8 cellular contexts compared by ENCODE assay signal in the genomic region with DNA sequence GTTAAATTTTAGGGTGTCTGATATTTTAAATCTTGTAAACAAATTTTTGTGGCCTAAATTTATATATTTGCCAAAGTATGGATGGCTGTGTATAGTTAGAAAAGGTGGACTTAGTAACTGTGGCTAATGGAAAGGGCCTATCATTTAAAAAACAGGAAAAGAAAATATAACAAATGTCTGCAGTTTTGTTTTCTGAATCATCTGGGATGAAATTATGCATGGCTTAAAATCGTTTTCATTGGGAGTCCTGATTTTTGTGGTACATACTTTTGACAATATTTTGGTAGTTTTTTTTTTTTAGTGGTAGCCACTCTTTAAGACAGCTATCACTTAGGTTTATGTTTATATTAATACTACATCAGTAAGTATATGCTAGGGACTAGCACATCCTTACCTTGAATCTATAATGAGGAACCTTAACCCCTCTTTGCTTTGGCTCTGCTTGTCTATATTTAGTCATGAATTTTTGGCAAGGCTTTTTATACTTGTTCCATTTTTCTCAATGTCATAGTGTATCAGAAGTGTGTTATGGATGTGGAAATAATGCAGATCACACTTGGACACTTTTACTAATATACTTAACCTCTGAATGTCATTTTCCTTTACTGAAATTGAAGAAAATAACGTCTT. TPM values are rescaled to one million over a fixed set of nuclear protein-coding genes. Genes with fewer than 3 reads are reported as not detected.
DNase-seq lines count a peak whose midpoint lies in the region; ATAC-seq and TF ChIP-seq lines count a peak whose summit lies in the region.

No MANE protein-coding gene starts in this region.

- H3K4me1 ChIP-seq in Karpas-422 (ENCODE audit: low read length) (peaks cover 74% of the 10 kb centered on the region), colonic mucosa (no peaks in the 10 kb centered on the region)

- ATAC-seq in left colon = no peak
- no peak for ATAC-seq in HG03571 (IDR thresholded peaks at IDR 0.05; ENCODE audit: unreplicated experiment)

- H3K9me3 Mint-ChIP-seq in CD14-positive monocyte = no peaks in the 10 kb centered on the region

- H3K36me3 Mint-ChIP-seq in CD14-positive monocyte = peaks cover 11 to 21% of the 10 kb centered on the region in 2 donors

- H3K27me3 ChIP-seq in Karpas-422 (ENCODE audit: low read length) (no peaks in the 10 kb centered on the region), colonic mucosa (no peaks in the 10 kb centered on the region), neural cell (ENCODE audit: insufficient read depth, low read depth, low read length) (no peaks in the 10 kb centered on the region)

- H3K4me3 ChIP-seq in Karpas-422 (ENCODE audit: low read length) (peak overlapping the region; percentile 72), colonic mucosa (peak overlapping the region; percentile 19), neural cell (ENCODE audit: low read length) (peak overlapping the region; percentile 89)

- H3K4me3 Mint-ChIP-seq in CD14-positive monocyte = peak overlapping the region; percentile 76 to 90

- H3K27ac ChIP-seq in Karpas-422 (ENCODE audit: low read length) (peak overlapping the region; percentile 86), colonic mucosa (no peak overlapping the region), neural cell (ENCODE audit: low read length) (no peak overlapping the region)

- H3K9ac ChIP-seq in Karpas-422 (ENCODE audit: low read length) (peak overlapping the region; percentile 94), colonic mucosa (ENCODE audit: low read depth in 2 of 2, low read length in 2 of 2) (no peak overlapping the region), neural cell (ENCODE audit: low read length) (peak overlapping the region; percentile 20)

- peaks cover 86% of the 10 kb centered on the region for H3K79me2 ChIP-seq in Karpas-422 (ENCODE audit: low read length)
- H3K79me2 ChIP-seq in neural cell (replicated peaks; ENCODE audit: insufficient read depth, low read length) = peaks cover 82% of the 10 kb centered on the region

- peak overlapping the region; percentile 98 for H3K4me2 ChIP-seq in Karpas-422 (ENCODE audit: low read depth, low read length, poor library complexity, severe bottlenecking)
- peak overlapping the region; percentile 68 for H3K4me2 ChIP-seq in neural cell (ENCODE audit: low read length)

- H3K9me2 ChIP-seq in Karpas-422 (replicated peaks; ENCODE audit: insufficient read depth, low read length) (no peaks in the 10 kb centered on the region), neural cell (ENCODE audit: insufficient read depth, low read length) (no peaks in the 10 kb centered on the region)

- peaks cover 46% of the 10 kb centered on the region for H3K4me1 Mint-ChIP-seq in CD14-positive monocyte

- H3K27ac Mint-ChIP-seq in CD14-positive monocyte = peak overlapping the region; percentile 36 to 94 (median 85)

- TF ChIP-seq CTCF in CD14-positive monocyte (IDR thresholded peaks at IDR 0.05) = no peak
- no peak for TF ChIP-seq CTCF in colonic mucosa (IDR thresholded peaks at IDR 0.05)
- no peak for TF ChIP-seq CTCF in neural cell (IDR thresholded peaks at IDR 0.05; ENCODE audit: poor library complexity, severe bottlenecking)

- H3K36me3 ChIP-seq in Karpas-422 (ENCODE audit: insufficient read depth, low read length) (peaks cover 5% of the 10 kb centered on the region; the same call in 1 of the 2 replicates), colonic mucosa (no peaks in the 10 kb centered on the region), neural cell (ENCODE audit: insufficient read depth, low read length) (peaks cover 3% of the 10 kb centered on the region)

- intact Hi-C loops in CD14-positive monocyte (cut with micrococcal nuclease) (loop anchor here in 1 of 2 donors (5.0 kb wide), 1 partner anchor 239 kb away; no protein-coding TSS in a partner anchor), colonic mucosa (cut with DNase I) (no loop called here), left colon (cut with DNase I, micrococcal nuclease) (loop anchor here in 1 of 2 donors (10.0 kb wide), 1 partner anchor 242 kb away; no protein-coding TSS in a partner anchor)

- DNase-seq in CD14-positive monocyte (ENCODE audit: low spot score) (no peak), Karpas-422 (no peak), colonic mucosa (no peak), left colon (no peak), NCI-H2196 treated with DMSO at 0.1 percent for 48 hours (lab: John Stamatoyannopoulos, UW; ENCODE audit: unreplicated experiment) (no peak)
- no peak for DNase-seq in stimulated activated CD8-positive, alpha-beta memory T cell treated with anti-CD3 and anti-CD28 coated beads, Interleukin-4, amount 100 ng/mL, for 48 hours

- TF ChIP-seq EP300 in neural cell (conservative IDR thresholded peaks at IDR 0.05; ENCODE audit: poor library complexity, severe bottlenecking) = no peak

- no peak for TF ChIP-seq RAD21 in neural cell (conservative IDR thresholded peaks at IDR 0.05)

- H3K9me3 ChIP-seq in Karpas-422 (ENCODE audit: low read length) = no peaks in the 10 kb centered on the region
- no peaks in the 10 kb centered on the region for H3K9me3 ChIP-seq in colonic mucosa
- no peaks in the 10 kb centered on the region for H3K9me3 ChIP-seq in neural cell (ENCODE audit: low read length)

- peaks cover 3% of the 10 kb centered on the region for H3F3A ChIP-seq in neural cell (ENCODE audit: insufficient read depth, low read length, poor library complexity, severe bottlenecking)

- H4K20me1 ChIP-seq in Karpas-422 (ENCODE audit: insufficient read depth, low read depth, low read length) = peaks cover 28% of the 10 kb centered on the region
- H4K20me1 ChIP-seq in neural cell (ENCODE audit: insufficient read depth) = peaks cover 17% of the 10 kb centered on the region

- no peak overlapping the region for H2AFZ ChIP-seq in Karpas-422 (ENCODE audit: low read length)
- H2AFZ ChIP-seq in neural cell (ENCODE audit: low read depth, low read length) = no peak overlapping the region

- H3K27me3 Mint-ChIP-seq in CD14-positive monocyte (ENCODE audit: low read depth in 3 of 3) = no peaks in the 10 kb centered on the region

TF ChIP-seq in neural cell, 6 proteins besides CTCF, POLR2A, EP300 and RAD21:
- TF ChIP-seq REST (IDR thresholded peaks at IDR 0.05; ENCODE audit: borderline replicate concordance) (no peak), POLR2AphosphoS5 (IDR thresholded peaks at IDR 0.05) (no peak), TAF1 (IDR thresholded peaks at IDR 0.05; ENCODE audit: low read depth) (no peak), SMC3 (conservative IDR thresholded peaks at IDR 0.05; ENCODE audit: poor library complexity) (no peak), EZH2 (IDR thresholded peaks at IDR 0.05; ENCODE audit: borderline replicate concordance, insufficient read depth, low read length, poor library complexity, severe bottlenecking) (no peak), MXI1 (conservative IDR thresholded peaks at IDR 0.05; ENCODE audit: poor library complexity, severe bottlenecking) (no peak)
TF ChIP-seq in neural cell: peak in this region for 0.

RNA-seq across cellular contexts. Expression of gene ARID1B, which starts 5.6 kb away (rescaled TPM):
- polyA plus RNA-seq in CD14-positive monocyte (1 to 10 TPM; 3.2 to 3.8 TPM), neural cell (35.0 and 42.5 TPM in 2 replicates)
- 104 and 174 TPM in 2 replicates for total RNA-seq in Karpas-422 (2014; rRNA removed; shearing (Covaris generic); ENCODE audit: low replicate concordance)
- total RNA-seq in colonic mucosa (10 to 100 TPM; 61.3 to 71.5 TPM), left colon (10 to 100 TPM; 69.0 to 85.4 TPM)
- polyA minus RNA-seq in neural cell = 168 and 231 TPM in 2 replicates

Comparison
In these comparisons a context has a peak if more than half of its experiments do, and no peak if none do; other contexts are left out.
1. H3K4me3 ChIP-seq: peak in every context shown above with its lines; median percentile 89 in neural cell; 72 in Karpas-422; 19 in colonic mucosa.
2. H3K9ac ChIP-seq: peak in Karpas-422 (single experiment) and neural cell (single experiment); none in colonic mucosa (0 of 2).